Comparison of ENCODE assay signal across 8 cellular contexts in the genomic region with DNA sequence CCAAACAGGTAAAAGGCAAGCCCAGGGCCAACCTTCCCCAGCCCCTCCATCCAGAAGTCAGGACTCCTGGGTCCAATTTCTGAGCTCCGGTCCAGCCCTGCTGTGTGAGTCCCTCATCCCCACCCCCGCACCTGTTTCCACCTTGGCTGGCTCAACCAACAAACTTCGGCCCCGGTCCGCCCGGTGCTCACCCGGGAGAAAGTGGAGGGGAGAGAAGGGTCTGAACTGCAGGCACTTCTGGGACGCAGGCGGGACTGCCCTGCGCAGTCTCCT. TPM values are rescaled to one million over a fixed set of nuclear protein-coding genes. Genes with fewer than 3 reads are reported as not detected.
DNase-seq lines count a peak whose midpoint lies in the region; ATAC-seq and TF ChIP-seq lines count a peak whose summit lies in the region.

No MANE protein-coding gene starts in this region.

- TF ChIP-seq POLR2A in transverse colon (IDR thresholded peaks at IDR 0.05): no peak

- H3K27ac ChIP-seq in left lung: peak overlapping the region; percentile 79 to 87
- H3K27ac ChIP-seq in transverse colon: peak overlapping the region; percentile 80 to 87 (median 85)

- in situ Hi-C loops in transverse colon (cut with MboI; ENCODE audit: low pct_ligation_motif_present in 1 of 4, low pct_unique_long_range_greater_than_20kb in 1 of 4, low sequenced_read_pairs in 3 of 4) (no loop called here), GM13976 (cut with MboI; ENCODE audit: low sequenced_read_pairs, unreplicated experiment) (no loop called here)

- peaks cover 4% of the 10 kb centered on the region for H3K4me1 ChIP-seq in adipocyte (ENCODE audit: control insufficient read depth, insufficient read depth, low read length)
- peaks cover 31 to 72% of the 10 kb centered on the region in 2 donors for H3K4me1 ChIP-seq in left lung
- H3K4me1 ChIP-seq in transverse colon: peaks cover 15 to 43% (median 23%) of the 10 kb centered on the region in 4 donors

- TF ChIP-seq EP300 in transverse colon (IDR thresholded peaks at IDR 0.05; ENCODE audit: low read depth): no peak

- H3K9me3 ChIP-seq in adipocyte (ENCODE audit: control insufficient read depth, low read length) (no peaks in the 10 kb centered on the region), left lung (no peaks in the 10 kb centered on the region), transverse colon (no peaks in the 10 kb centered on the region)

- intact Hi-C loops in left lung (cut with DNase I) (no loop called here), transverse colon (cut with DNase I; ENCODE audit: low total_unique reads) (loop anchor here (10.0 kb wide), 1 partner anchor 196 kb away; a partner anchor contains a TSS)

- peak overlapping the region; percentile 34 for H3K9ac ChIP-seq in adipocyte (ENCODE audit: low read length)

- H3K36me3 ChIP-seq in adipocyte (ENCODE audit: control insufficient read depth, insufficient read depth, low read length, severe bottlenecking): no peaks in the 10 kb centered on the region
- H3K36me3 ChIP-seq in left lung: peaks cover 0 to 4% of the 10 kb centered on the region in 2 donors
- H3K36me3 ChIP-seq in transverse colon: no peaks in the 10 kb centered on the region

- 12% methylated on average over 10 of the region's 10 CpGs; no CpG with 5 or more reads in 1 of the 2 donors for WGBS in transverse colon (ENCODE audit: low coverage in 1 of 2), 2 donors

- H3K4me3 ChIP-seq in adipocyte (ENCODE audit: low read length) (peak overlapping the region; percentile 75), left lung (peak overlapping the region; percentile 73 to 80), transverse colon (peak overlapping the region; percentile 56 to 78 (median 72))

- ATAC-seq in left lung (peak; percentile 0), GM18909 (IDR thresholded peaks at IDR 0.05; ENCODE audit: poor library complexity, unreplicated experiment) (no peak)

- H3K27me3 ChIP-seq in adipocyte (replicated peaks; ENCODE audit: control insufficient read depth, insufficient read depth, low read length): peaks cover 6% of the 10 kb centered on the region
- H3K27me3 ChIP-seq in left lung: no peaks in the 10 kb centered on the region
- no peaks in the 10 kb centered on the region for H3K27me3 ChIP-seq in transverse colon

- no peak for TF ChIP-seq CTCF in left lung (IDR thresholded peaks at IDR 0.05)
- no peak for TF ChIP-seq CTCF in transverse colon (IDR thresholded peaks at IDR 0.05)
- TF ChIP-seq CTCF in GM13976 (IDR thresholded peaks at IDR 0.05; ENCODE audit: borderline replicate concordance, control extremely low read depth, extremely low read depth, insufficient read depth, missing control alignments): no peak

- peak; percentile 29 for DNase-seq in stimulated activated CD4-positive, alpha-beta T cell treated with anti-CD3 and anti-CD28 coated beads, Interleukin-15, amount 100 ng/mL, for 24 hours
- no peak for DNase-seq in stimulated activated CD4-positive, alpha-beta T cell treated with anti-CD3 and anti-CD28 coated beads, Interleukin-1b, Interleukin-23, amount 100 ng/mL, for 48 hours
- DNase-seq in adipocyte (ENCODE audit: low read depth): no peak
- no peak for DNase-seq in left lung
- DNase-seq in transverse colon: no peak
- DNase-seq in NCI-H748 treated with DMSO at 0.1 percent for 48 hours (lab: John Stamatoyannopoulos, UW): no peak
- DNase-seq in GM13976 (ENCODE audit: low spot score): no peak

RNA-seq across cellular contexts. Expression of a gene that starts 0.5 kb away (rescaled TPM):
- total RNA-seq in left lung (10 to 100 TPM; 24.9 to 61.7 TPM), transverse colon (10 to 100 TPM; 11.3 to 47.4 (median 23.2) TPM)

RNA-seq across cellular contexts. Expression of a gene that starts 33.3 kb away (rescaled TPM):
- total RNA-seq in left lung (not detected), transverse colon (not detected)

RNA-seq across cellular contexts. Expression of a gene that starts 36.8 kb away (rescaled TPM):
- total RNA-seq in left lung (10 to 100 TPM; 10.2 to 13.7 TPM), transverse colon (10 to 100 TPM in 2 of 4 donors, 1 to 10 TPM in 2; 7.5 to 20.1 (median 11.3) TPM)

RNA-seq across cellular contexts. Expression of a gene that starts 39.2 kb away (rescaled TPM):
- 1 to 10 TPM; 1.3 to 2.9 TPM for total RNA-seq in left lung
- 1 to 10 TPM in 1 of 4 donors, under 1 TPM in 1, not detected in 2; 0.64 to 6.8 TPM for total RNA-seq in transverse colon

RNA-seq across cellular contexts. Expression of a gene that starts 47.7 kb away (rescaled TPM):
- total RNA-seq in left lung (10 to 100 TPM; 20.1 to 23.2 TPM), transverse colon (10 to 100 TPM in 3 of 4 donors, 1 to 10 TPM in 1; 9.8 to 28.8 (median 15.9) TPM)
